1 cellular context compared by ENCODE assay signal in the genomic region with DNA sequence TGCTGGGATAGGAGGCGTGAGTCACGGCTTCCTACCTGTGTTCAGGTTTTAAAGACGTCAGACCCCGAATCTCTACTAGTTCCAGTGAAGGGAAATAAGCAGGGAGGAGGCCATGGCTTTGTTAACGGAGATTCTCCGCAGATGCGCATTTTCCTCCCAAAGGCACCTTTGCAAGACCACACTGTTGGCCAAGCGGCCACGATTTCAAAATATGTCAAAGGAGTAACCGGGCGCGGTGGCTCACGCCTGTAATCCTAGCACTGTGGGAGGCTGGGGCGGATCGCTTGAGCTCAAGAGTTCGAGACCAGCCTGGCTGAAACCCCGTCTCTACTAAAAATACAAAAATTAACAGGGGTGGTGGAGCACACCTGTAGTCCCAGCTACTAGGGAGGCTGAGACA.
TF ChIP-seq lines count a peak whose summit lies in the region.

No MANE protein-coding gene starts in this region.

TF ChIP-seq in neural cell, 6 proteins besides CTCF, POLR2A, EP300 and RAD21 (continued from another document):
- TF ChIP-seq, protein P1, sequence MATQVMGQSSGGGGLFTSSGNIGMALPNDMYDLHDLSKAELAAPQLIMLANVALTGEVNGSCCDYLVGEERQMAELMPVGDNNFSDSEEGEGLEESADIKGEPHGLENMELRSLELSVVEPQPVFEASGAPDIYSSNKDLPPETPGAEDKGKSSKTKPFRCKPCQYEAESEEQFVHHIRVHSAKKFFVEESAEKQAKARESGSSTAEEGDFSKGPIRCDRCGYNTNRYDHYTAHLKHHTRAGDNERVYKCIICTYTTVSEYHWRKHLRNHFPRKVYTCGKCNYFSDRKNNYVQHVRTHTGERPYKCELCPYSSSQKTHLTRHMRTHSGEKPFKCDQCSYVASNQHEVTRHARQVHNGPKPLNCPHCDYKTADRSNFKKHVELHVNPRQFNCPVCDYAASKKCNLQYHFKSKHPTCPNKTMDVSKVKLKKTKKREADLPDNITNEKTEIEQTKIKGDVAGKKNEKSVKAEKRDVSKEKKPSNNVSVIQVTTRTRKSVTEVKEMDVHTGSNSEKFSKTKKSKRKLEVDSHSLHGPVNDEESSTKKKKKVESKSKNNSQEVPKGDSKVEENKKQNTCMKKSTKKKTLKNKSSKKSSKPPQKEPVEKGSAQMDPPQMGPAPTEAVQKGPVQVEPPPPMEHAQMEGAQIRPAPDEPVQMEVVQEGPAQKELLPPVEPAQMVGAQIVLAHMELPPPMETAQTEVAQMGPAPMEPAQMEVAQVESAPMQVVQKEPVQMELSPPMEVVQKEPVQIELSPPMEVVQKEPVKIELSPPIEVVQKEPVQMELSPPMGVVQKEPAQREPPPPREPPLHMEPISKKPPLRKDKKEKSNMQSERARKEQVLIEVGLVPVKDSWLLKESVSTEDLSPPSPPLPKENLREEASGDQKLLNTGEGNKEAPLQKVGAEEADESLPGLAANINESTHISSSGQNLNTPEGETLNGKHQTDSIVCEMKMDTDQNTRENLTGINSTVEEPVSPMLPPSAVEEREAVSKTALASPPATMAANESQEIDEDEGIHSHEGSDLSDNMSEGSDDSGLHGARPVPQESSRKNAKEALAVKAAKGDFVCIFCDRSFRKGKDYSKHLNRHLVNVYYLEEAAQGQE (IDR thresholded peaks at IDR 0.05; ENCODE audit: borderline replicate concordance): no peak
- TF ChIP-seq EZH2 (IDR thresholded peaks at IDR 0.05; ENCODE audit: borderline replicate concordance, insufficient read depth, low read length, poor library complexity, severe bottlenecking): no peak
- TF ChIP-seq POLR2AphosphoS5 (IDR thresholded peaks at IDR 0.05): no peak
TF ChIP-seq in neural cell: peak in this region for 0.
